ENCODE assay signal across 18 cellular contexts in the genomic region with DNA sequence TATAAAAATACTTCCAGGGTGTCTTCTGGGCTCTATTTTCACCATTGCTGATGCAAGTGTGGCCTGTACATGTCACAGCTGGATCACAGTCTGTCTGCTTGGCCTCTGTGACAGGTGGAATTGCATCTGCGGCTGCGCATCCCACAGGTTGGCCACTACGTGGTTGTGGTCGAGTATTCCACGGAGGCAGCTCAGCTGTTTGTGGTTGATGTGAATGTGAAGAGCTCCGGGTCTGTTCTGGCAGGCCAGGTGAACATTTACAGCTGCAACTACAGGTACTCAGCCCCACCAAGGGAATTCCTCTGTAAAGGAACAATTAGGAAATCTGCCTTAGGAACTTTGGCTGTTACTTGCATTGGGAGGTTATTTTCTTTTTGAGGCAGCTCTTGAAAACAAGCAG.
DNase-seq lines count a peak whose midpoint lies in the region; ATAC-seq and TF ChIP-seq lines count a peak whose summit lies in the region.
"Had no signal": no experiment of that assay in that cellular context is flagged by ENCODE, and none has a peak within 500 bp of the region (broad histone marks: within the 10 kb centered on the region; RNA-seq: fewer than 3 reads in every experiment).

No MANE protein-coding gene starts in this region.

- no peaks in the 10 kb centered on the region for H3K36me3 ChIP-seq in left lung
- peaks cover 0 to 8% of the 10 kb centered on the region in 2 donors for H3K36me3 ChIP-seq in vagina

- no peaks in the 10 kb centered on the region for H3K36me3 Mint-ChIP-seq in activated naive CD8-positive, alpha-beta T cell treated with anti-CD3 and anti-CD28 coated beads, Interleukin-2, amount 10 ng/mL, durations not matched to agents 7 days and 5 days
- no peaks in the 10 kb centered on the region for H3K36me3 Mint-ChIP-seq in activated naive CD8-positive, alpha-beta T cell treated with anti-CD3 and anti-CD28 coated beads for 36 hours

- no peaks in the 10 kb centered on the region for H3K9me3 Mint-ChIP-seq in activated naive CD8-positive, alpha-beta T cell treated with anti-CD3 and anti-CD28 coated beads, Interleukin-2, amount 10 ng/mL, durations not matched to agents 7 days and 5 days
- H3K9me3 Mint-ChIP-seq in activated naive CD8-positive, alpha-beta T cell treated with anti-CD3 and anti-CD28 coated beads for 36 hours = no peaks in the 10 kb centered on the region

- ATAC-seq in activated naive CD8-positive, alpha-beta T cell treated with anti-CD3 and anti-CD28 coated beads, Interleukin-2, amount 10 ng/mL, durations not matched to agents 7 days and 5 days (ENCODE audit: low read depth) = peak; percentile 15
- ATAC-seq in left lung = peak; percentile 26
- ATAC-seq: K562 had no signal

- H3K27ac ChIP-seq in left lung (no peak overlapping the region), vagina (peak overlapping the region; percentile 49)

- TF ChIP-seq CTCF in left lung (IDR thresholded peaks at IDR 0.05) = no peak
- no peak for TF ChIP-seq CTCF in vagina (IDR thresholded peaks at IDR 0.05)

- no peak for TF ChIP-seq POLR2A in vagina (IDR thresholded peaks at IDR 0.05)

- intact Hi-C loops in left lung (cut with DNase I) = no loop called here
- intact Hi-C loops in vagina (cut with DNase I) = loop anchor here (5.0 kb wide), 1 partner anchor 44 kb away; no protein-coding TSS in a partner anchor

- H3K27me3 ChIP-seq in left lung = no peaks in the 10 kb centered on the region
- H3K27me3 ChIP-seq in vagina = no peaks in the 10 kb centered on the region

- H3K4me3 ChIP-seq in left lung (no peak overlapping the region), vagina (no peak overlapping the region)
- H3K4me3 ChIP-seq: K562 had no signal

- POLR2A ChIA-PET in activated naive CD8-positive, alpha-beta T cell treated with anti-CD3 and anti-CD28 coated beads, Interleukin-2, amount 10 ng/mL, durations not matched to agents 7 days and 5 days (lab: Charles Lee) = no interaction called here

- peaks cover 16% of the 10 kb centered on the region for H3K4me1 Mint-ChIP-seq in activated naive CD8-positive, alpha-beta T cell treated with anti-CD3 and anti-CD28 coated beads, Interleukin-2, amount 10 ng/mL, durations not matched to agents 7 days and 5 days
- H3K4me1 Mint-ChIP-seq in activated naive CD8-positive, alpha-beta T cell treated with anti-CD3 and anti-CD28 coated beads for 36 hours = peaks cover 7% of the 10 kb centered on the region

- H3K4me3 Mint-ChIP-seq in activated naive CD8-positive, alpha-beta T cell treated with anti-CD3 and anti-CD28 coated beads, Interleukin-2, amount 10 ng/mL, durations not matched to agents 7 days and 5 days = no peak overlapping the region
- no peak overlapping the region for H3K4me3 Mint-ChIP-seq in activated naive CD8-positive, alpha-beta T cell treated with anti-CD3 and anti-CD28 coated beads for 36 hours

- DNase-seq in activated naive CD8-positive, alpha-beta T cell treated with anti-CD3 and anti-CD28 coated beads, Interleukin-2, amount 10 ng/mL, durations not matched to agents 7 days and 5 days = no peak
- no peak for DNase-seq in activated naive CD8-positive, alpha-beta T cell treated with anti-CD3 and anti-CD28 coated beads for 36 hours
- peak; percentile 16 for DNase-seq in NCI-H2107 treated with DMSO at 0.1 percent for 48 hours (lab: John Stamatoyannopoulos, UW; ENCODE audit: unreplicated experiment)
- DNase-seq in left lung = no peak
- no peak for DNase-seq in vagina (ENCODE audit: extremely low spot score in 2 of 2)
- no peak for DNase-seq in activated CD4-positive, alpha-beta T cell treated with anti-CD3 and anti-CD28 coated beads for 1 hour
- DNase-seq in AG20443 (ENCODE audit: low spot score) = no peak
- no peak for DNase-seq in DMS53 treated with DMSO at 0.1 percent for 48 hours (lab: John Stamatoyannopoulos, UW; ENCODE audit: unreplicated experiment)
- DNase-seq: GDM1, MM.1S, NCI-H1048, NCI-H1417 treated with DMSO at 0.1 percent for 48 hours, NCI-H187, NCI-H2227 treated with DMSO at 0.1 percent for 48 hours, NCI-H510A, SIG-M5, SK-N-SH had no signal

- H3K27me3 Mint-ChIP-seq in activated naive CD8-positive, alpha-beta T cell treated with anti-CD3 and anti-CD28 coated beads, Interleukin-2, amount 10 ng/mL, durations not matched to agents 7 days and 5 days = no peaks in the 10 kb centered on the region
- no peaks in the 10 kb centered on the region for H3K27me3 Mint-ChIP-seq in activated naive CD8-positive, alpha-beta T cell treated with anti-CD3 and anti-CD28 coated beads for 36 hours

- H3K4me1 ChIP-seq in left lung = peaks cover 0 to 9% of the 10 kb centered on the region in 2 donors
- H3K4me1 ChIP-seq in vagina = peaks cover 6% of the 10 kb centered on the region

- no peak overlapping the region for H3K27ac Mint-ChIP-seq in activated naive CD8-positive, alpha-beta T cell treated with anti-CD3 and anti-CD28 coated beads, Interleukin-2, amount 10 ng/mL, durations not matched to agents 7 days and 5 days
- H3K27ac Mint-ChIP-seq in activated naive CD8-positive, alpha-beta T cell treated with anti-CD3 and anti-CD28 coated beads for 36 hours = no peak overlapping the region

- no peaks in the 10 kb centered on the region for H3K9me3 ChIP-seq in left lung
- no peaks in the 10 kb centered on the region for H3K9me3 ChIP-seq in vagina
- H3K9me3 ChIP-seq: SK-N-SH had no signal
